ENCODE assay signal across 8 cellular contexts in the genomic region with DNA sequence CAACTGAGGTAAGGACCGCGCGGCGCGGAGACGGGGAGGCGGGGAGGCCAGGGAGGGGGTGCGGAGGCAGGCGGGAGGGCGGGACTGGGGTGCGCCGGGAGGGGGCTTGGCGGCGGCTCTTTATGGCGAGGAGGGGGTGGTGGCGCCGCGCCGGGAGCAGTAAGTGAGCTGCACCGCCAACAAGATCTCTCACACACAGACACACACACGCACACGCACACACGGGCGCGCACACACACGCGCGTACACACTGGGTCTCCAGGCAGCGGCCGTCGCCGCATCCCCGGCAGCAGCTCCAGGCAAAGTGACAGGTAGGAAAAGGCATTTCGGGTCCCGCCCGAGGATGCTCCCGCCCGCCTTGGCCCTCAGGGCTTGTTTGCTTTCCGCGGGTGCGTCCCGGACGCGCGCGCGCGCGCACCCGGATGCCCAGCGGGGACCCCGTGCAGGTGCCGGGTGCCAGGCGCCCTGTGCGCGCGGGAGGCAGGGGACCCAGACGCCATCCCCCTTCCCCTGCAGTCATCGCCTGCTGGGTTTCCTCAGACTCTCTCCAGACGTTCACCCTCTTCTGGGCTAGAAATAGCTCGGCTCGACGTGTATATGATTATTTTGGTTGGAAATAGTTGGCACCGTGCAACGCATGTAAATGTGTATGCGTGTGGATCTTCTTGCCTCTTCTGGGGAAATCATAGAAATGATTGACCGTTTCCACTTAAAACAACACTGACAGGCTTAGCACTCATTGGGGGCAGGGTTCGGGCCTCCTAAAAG. TPM values are rescaled to one million over a fixed set of nuclear protein-coding genes. Genes with fewer than 3 reads are reported as not detected.
DNase-seq lines count a peak whose midpoint lies in the region; TF ChIP-seq lines count a peak whose summit lies in the region.

A gene (plus strand): TSS at position 192 of the 768 bp plus-strand sequence. CDS start 238,728 bp downstream, outside the sequence.

- H3K27me3 ChIP-seq in A673 (replicated peaks; ENCODE audit: insufficient read depth, low read depth, low read length, poor library complexity) = no peaks in the 10 kb centered on the region
- no peaks in the 10 kb centered on the region for H3K27me3 ChIP-seq in mucosa of rectum (ENCODE audit: control insufficient read depth in 2 of 2, insufficient read depth in 2 of 2, low read length in 2 of 2)
- H3K27me3 ChIP-seq in effector memory CD4-positive, alpha-beta T cell (replicated peaks; ENCODE audit: control insufficient read depth, insufficient read depth, low read length, poor library complexity, severe bottlenecking) = peaks cover 4% of the 10 kb centered on the region

- H3K4me3 ChIP-seq in A673 (ENCODE audit: low read depth, low read length, poor library complexity, severe bottlenecking) = peak within 1 kb of the TSS; percentile 63
- H3K4me3 ChIP-seq in mucosa of rectum (ENCODE audit: low read length in 2 of 2) = peak within 1 kb of the TSS; percentile 73 to 81
- H3K4me3 ChIP-seq in effector memory CD4-positive, alpha-beta T cell (ENCODE audit: insufficient read depth, low read depth, low read length, poor library complexity, severe bottlenecking) = no peak within 1 kb of the TSS

- peak within 1 kb of the TSS; percentile 37 for H3K27ac ChIP-seq in A673 (ENCODE audit: low read depth, low read length, poor library complexity, severe bottlenecking)
- H3K27ac ChIP-seq in RWPE1 = peak within 1 kb of the TSS; percentile 18
- peak within 1 kb of the TSS; percentile 20 for H3K27ac ChIP-seq in epithelial cell of prostate
- H3K27ac ChIP-seq in mucosa of rectum (ENCODE audit: low read depth in 2 of 2, low read length in 2 of 2) = peak within 1 kb of the TSS; percentile 63 to 69
- H3K27ac ChIP-seq in effector memory CD4-positive, alpha-beta T cell (ENCODE audit: insufficient read depth, low read length, poor library complexity, severe bottlenecking) = no peak within 1 kb of the TSS

- CTCF ChIA-PET in A673 (lab: Charles Lee) (interaction anchor here (1.4 kb wide), 1 partner anchor 215 kb away, joined by 8 read pairs; no protein-coding TSS in a partner anchor), RWPE1 (lab: Yijun Ruan, JAX) (interaction anchor here (0.9 to 1.2 kb wide), 2 partner anchors 60 to 215 kb away, joined by 3 read pairs; no protein-coding TSS in a partner anchor)

- H3K9me3 ChIP-seq in A673 (ENCODE audit: low read depth, low read length, poor library complexity, severe bottlenecking) (no peaks in the 10 kb centered on the region), mucosa of rectum (ENCODE audit: control insufficient read depth in 2 of 2, low read length in 2 of 2) (no peaks in the 10 kb centered on the region)
- H3K9me3 ChIP-seq in effector memory CD4-positive, alpha-beta T cell (ENCODE audit: control insufficient read depth, low read length) = no peaks in the 10 kb centered on the region

- H3K4me1 ChIP-seq in A673 (ENCODE audit: insufficient read depth, low read length, poor library complexity, severe bottlenecking) = peaks cover 6% of the 10 kb centered on the region
- H3K4me1 ChIP-seq in mucosa of rectum (ENCODE audit: control insufficient read depth in 2 of 2, insufficient read depth in 2 of 2, low read length in 2 of 2) = peaks cover 0 to 8% of the 10 kb centered on the region in 2 donors
- H3K4me1 ChIP-seq in effector memory CD4-positive, alpha-beta T cell (ENCODE audit: control insufficient read depth, insufficient read depth, low read length, poor library complexity, severe bottlenecking) = no peaks in the 10 kb centered on the region

- BruUV-seq in A673 (replicated peaks; lab: Mats Ljungman, UMichigan) = no TSS peak

- DNase-seq in A673 (ENCODE audit: low spot score) = peak; percentile 56
- DNase-seq in HT1080 (ENCODE audit: low read depth) = peak; percentile 85
- DNase-seq in RWPE1 (ENCODE audit: low spot score) = peak; percentile 65
- DNase-seq in epithelial cell of prostate (ENCODE audit: low read depth, low spot score) = no peak
- DNase-seq in effector memory CD4-positive, alpha-beta T cell = no peak
- DNase-seq in activated CD8-positive, alpha-beta memory T cell treated with anti-CD3 and anti-CD28 coated beads, Interleukin-2, amount 50 U/mL, for 48 hours = no peak
- DNase-seq in stimulated activated CD4-positive, alpha-beta T cell treated with anti-CD3 and anti-CD28 coated beads, Interleukin-2, amount 100 ng/mL, for 24 hours = no peak

- POLR2A ChIA-PET in A673 (lab: Charles Lee; ENCODE audit: low non-redundant PET) (interaction anchor here (0.6 kb wide), 1 partner anchor 92 kb away, joined by 7 read pairs; no protein-coding TSS in a partner anchor), RWPE1 (lab: Yijun Ruan, JAX; ENCODE audit: low non-redundant PET) (no interaction called here)

- TF ChIP-seq CTCF in A673 (conservative IDR thresholded peaks at IDR 0.05; ENCODE audit: low read depth, low read length) (no peak), RWPE1 (conservative IDR thresholded peaks at IDR 0.05; ENCODE audit: low read depth) (no peak)

- peak within 1 kb of the TSS; percentile 35 to 71 for H3K9ac ChIP-seq in mucosa of rectum (ENCODE audit: low read depth in 1 of 2, low read length in 2 of 2)

- intact Hi-C loops in A673 (cut with micrococcal nuclease; ENCODE audit: unreplicated experiment) = loop anchor here (5.0 kb wide), 1 partner anchor 217 kb away; no protein-coding TSS in a partner anchor

- H3K36me3 ChIP-seq in A673 (ENCODE audit: insufficient read depth, low read length, poor library complexity, severe bottlenecking) = no peaks in the 10 kb centered on the region
- H3K36me3 ChIP-seq in mucosa of rectum (ENCODE audit: control insufficient read depth in 2 of 2, insufficient read depth in 2 of 2, low read length in 2 of 2) = no peaks in the 10 kb centered on the region
- H3K36me3 ChIP-seq in effector memory CD4-positive, alpha-beta T cell (ENCODE audit: control insufficient read depth, insufficient read depth, low read length) = no peaks in the 10 kb centered on the region

RNA-seq across cellular contexts. Expression of the gene that starts here (rescaled TPM):
- total RNA-seq in A673 (2021) = 4.7 and 6.2 TPM in 2 replicates
- total RNA-seq in HT1080 (2014; rRNA removed; shearing (Covaris generic)) = 22.7 and 24.0 TPM in 2 replicates
- polyA plus RNA-seq in HT1080 (2015; cell fraction: cytosol; rRNA removed) = 10.6 and 12.2 TPM in 2 replicates
- 45.1 and 56.4 TPM in 2 replicates for polyA plus RNA-seq in HT1080 (2015; cell fraction: nucleus; rRNA removed)

Comparison
In these comparisons a context has a peak if more than half of its experiments do, and no peak if none do; other contexts are left out.
1. DNase-seq: peak in A673 (single experiment), HT1080 (single experiment) and RWPE1 (single experiment); none in epithelial cell of prostate (single experiment), effector memory CD4-positive, alpha-beta T cell (0 of 3), activated CD8-positive, alpha-beta memory T cell treated with anti-CD3 and anti-CD28 coated beads, Interleukin-2, amount 50 U/mL, for 48 hours (single experiment) and stimulated activated CD4-positive, alpha-beta T cell treated with anti-CD3 and anti-CD28 coated beads, Interleukin-2, amount 100 ng/mL, for 24 hours (0 of 2).